In the genomic region with DNA sequence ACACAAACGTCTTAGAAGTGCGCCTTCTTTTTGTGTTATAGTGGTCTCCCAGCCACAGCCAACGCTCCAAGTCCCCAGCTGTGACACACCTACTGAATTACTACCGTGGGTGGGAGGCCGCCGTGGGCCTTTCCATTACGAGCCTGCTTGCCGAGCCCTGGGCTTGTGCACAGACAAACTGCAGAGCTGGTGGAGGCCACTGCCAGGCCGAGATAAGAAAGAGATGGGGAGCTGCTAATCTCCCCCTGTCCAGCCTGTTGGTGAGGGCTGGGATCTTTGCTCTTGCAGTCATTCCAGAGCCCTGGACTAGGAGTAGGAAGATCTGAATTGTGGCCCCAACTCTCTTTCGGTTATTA, we compare ENCODE assay signal across 8 cellular contexts. TPM values are rescaled to one million over a fixed set of nuclear protein-coding genes. Genes with fewer than 3 reads are reported as not detected.
DNase-seq lines count a peak whose midpoint lies in the region; ATAC-seq and TF ChIP-seq lines count a peak whose summit lies in the region.

No MANE protein-coding gene starts in this region.

- H3K27me3 ChIP-seq in left ventricle myocardium inferior (ENCODE audit: low read depth) = no peaks in the 10 kb centered on the region
- H3K27me3 ChIP-seq in smooth muscle cell (ENCODE audit: low read depth) = no peaks in the 10 kb centered on the region

- peak overlapping the region; percentile 97 for H3K27ac Mint-ChIP-seq in activated CD8-positive, alpha-beta T cell treated with anti-CD3 and anti-CD28 coated beads, Interleukin-2, amount 10 ng/mL, durations not matched to agents 7 days and 5 days

- peaks cover 27% of the 10 kb centered on the region for H3K36me3 ChIP-seq in left ventricle myocardium inferior
- no peaks in the 10 kb centered on the region for H3K36me3 ChIP-seq in smooth muscle cell (ENCODE audit: low read depth)

- peak overlapping the region; percentile 80 for H3K9ac ChIP-seq in smooth muscle cell (ENCODE audit: low read depth)

- H3F3A ChIP-seq in smooth muscle cell (ENCODE audit: low read depth) = no peaks in the 10 kb centered on the region

- no peaks in the 10 kb centered on the region for H4K20me1 ChIP-seq in smooth muscle cell (ENCODE audit: low read depth)

- H3K79me2 ChIP-seq in smooth muscle cell (ENCODE audit: low read depth) = peaks cover 14% of the 10 kb centered on the region

- H3K9me3 ChIP-seq in left ventricle myocardium inferior (replicated peaks) (no peaks in the 10 kb centered on the region), smooth muscle cell (replicated peaks; ENCODE audit: low read depth) (no peaks in the 10 kb centered on the region)

- peak overlapping the region; percentile 94 for H3K27ac ChIP-seq in left ventricle myocardium inferior (replicated peaks)
- peak overlapping the region; percentile 92 for H3K27ac ChIP-seq in smooth muscle cell (ENCODE audit: low read depth)

- peak overlapping the region; percentile 68 for H2AFZ ChIP-seq in smooth muscle cell (ENCODE audit: low read depth)

- peaks cover 34% of the 10 kb centered on the region for H3K4me1 Mint-ChIP-seq in activated CD8-positive, alpha-beta T cell treated with anti-CD3 and anti-CD28 coated beads, Interleukin-2, amount 10 ng/mL, durations not matched to agents 7 days and 5 days (ENCODE audit: low read depth)

- no peak for DNase-seq in activated CD8-positive, alpha-beta T cell treated with anti-CD3 and anti-CD28 coated beads, Interleukin-2, amount 10 ng/mL, durations not matched to agents 7 days and 5 days
- no peak for DNase-seq in left ventricle myocardium inferior
- no peak for DNase-seq in smooth muscle cell (lab: John Stamatoyannopoulos, UW; ENCODE audit: unreplicated experiment)
- no peak for DNase-seq in kidney tubule cell (ENCODE audit: low spot score)
- no peak for DNase-seq in Ammon's horn (ENCODE audit: low spot score)
- DNase-seq in ureter (ENCODE audit: low spot score) = no peak

- peaks cover 20% of the 10 kb centered on the region for H3K4me1 ChIP-seq in left ventricle myocardium inferior
- peaks cover 10% of the 10 kb centered on the region for H3K4me1 ChIP-seq in smooth muscle cell (ENCODE audit: low read depth)

- WGBS in smooth muscle cell (ENCODE audit: low lambda C conversion rate) = 7% methylated on average over 10 of the region's 10 CpGs

- H3K4me3 Mint-ChIP-seq in activated CD8-positive, alpha-beta T cell treated with anti-CD3 and anti-CD28 coated beads, Interleukin-2, amount 10 ng/mL, durations not matched to agents 7 days and 5 days = peak overlapping the region; percentile 98

- H3K4me2 ChIP-seq in smooth muscle cell = peak overlapping the region; percentile 90

- TF ChIP-seq CTCF in GM12875 (IDR thresholded peaks at IDR 0.05; ENCODE audit: borderline replicate concordance, insufficient read depth, low read depth, low read length) = no peak
- TF ChIP-seq CTCF in left ventricle myocardium inferior (IDR thresholded peaks at IDR 0.05; ENCODE audit: borderline replicate concordance) = no peak
- no peak for TF ChIP-seq CTCF in smooth muscle cell (IDR thresholded peaks at IDR 0.05; ENCODE audit: borderline replicate concordance, insufficient read depth, poor library complexity, severe bottlenecking)

- no peaks in the 10 kb centered on the region for H3K9me3 Mint-ChIP-seq in activated CD8-positive, alpha-beta T cell treated with anti-CD3 and anti-CD28 coated beads, Interleukin-2, amount 10 ng/mL, durations not matched to agents 7 days and 5 days (ENCODE audit: insufficient read depth)

- peak; percentile 6 for ATAC-seq in HG03103 (IDR thresholded peaks at IDR 0.05; ENCODE audit: low read depth, unreplicated experiment)
- no peak for ATAC-seq in activated CD8-positive, alpha-beta T cell treated with anti-CD3 and anti-CD28 coated beads, Interleukin-2, amount 10 ng/mL, durations not matched to agents 7 days and 5 days

- peaks cover 18% of the 10 kb centered on the region for H3K36me3 Mint-ChIP-seq in activated CD8-positive, alpha-beta T cell treated with anti-CD3 and anti-CD28 coated beads, Interleukin-2, amount 10 ng/mL, durations not matched to agents 7 days and 5 days (ENCODE audit: low read depth)

- H3K27me3 Mint-ChIP-seq in activated CD8-positive, alpha-beta T cell treated with anti-CD3 and anti-CD28 coated beads, Interleukin-2, amount 10 ng/mL, durations not matched to agents 7 days and 5 days (ENCODE audit: low read depth) = no peaks in the 10 kb centered on the region

- H3K4me3 ChIP-seq in GM12875 (ENCODE audit: low read depth, low read length) (peak overlapping the region; percentile 70), left ventricle myocardium inferior (peak overlapping the region; percentile 70), smooth muscle cell (peak overlapping the region; percentile 93)

- intact Hi-C loops in left ventricle myocardium inferior (cut with micrococcal nuclease) = no loop called here

- POLR2A ChIA-PET in activated CD8-positive, alpha-beta T cell treated with anti-CD3 and anti-CD28 coated beads, Interleukin-2, amount 10 ng/mL, durations not matched to agents 7 days and 5 days (lab: Charles Lee) = interaction anchor here (1.0 to 4.6 kb wide), 8 partner anchors 9 to 36 kb away, joined by 3 to 64 read pairs (median 5); a partner anchor contains a TSS

- CTCF ChIA-PET in activated CD8-positive, alpha-beta T cell treated with anti-CD3 and anti-CD28 coated beads, Interleukin-2, amount 10 ng/mL, durations not matched to agents 7 days and 5 days (lab: Charles Lee) = interaction anchor here (0.9 to 2.5 kb wide), 6 partner anchors 9 to 111 kb away, joined by 3 to 23 read pairs (median 4); a partner anchor contains a TSS

RNA-seq across cellular contexts. Expression of a gene that starts 0.8 kb away (rescaled TPM):
- 10 to 100 TPM; 31.0 to 32.5 TPM for total RNA-seq in activated CD8-positive, alpha-beta T cell treated with anti-CD3 and anti-CD28 coated beads, Interleukin-2, amount 10 ng/mL, durations not matched to agents 7 days and 5 days
- total RNA-seq in left ventricle myocardium inferior (25.2 TPM), smooth muscle cell (13.9 and 33.7 TPM in 2 replicates), ureter (26.4 TPM)
- polyA plus RNA-seq in smooth muscle cell = 39.9 and 43.4 TPM in 2 replicates

RNA-seq across cellular contexts. Expression of a gene that starts 16.2 kb away (rescaled TPM):
- total RNA-seq in activated CD8-positive, alpha-beta T cell treated with anti-CD3 and anti-CD28 coated beads, Interleukin-2, amount 10 ng/mL, durations not matched to agents 7 days and 5 days = 10 to 100 TPM; 52.5 to 57.7 TPM
- total RNA-seq in left ventricle myocardium inferior (15.4 TPM), smooth muscle cell (26.2 and 40.5 TPM in 2 replicates), ureter (45.4 TPM)
- polyA plus RNA-seq in smooth muscle cell = 68.1 and 73.7 TPM in 2 replicates

RNA-seq across cellular contexts. Expression of a gene that starts 17.9 kb away (rescaled TPM):
- 10 to 100 TPM; 30.8 to 31.6 TPM for total RNA-seq in activated CD8-positive, alpha-beta T cell treated with anti-CD3 and anti-CD28 coated beads, Interleukin-2, amount 10 ng/mL, durations not matched to agents 7 days and 5 days
- total RNA-seq in left ventricle myocardium inferior (22.0 TPM), smooth muscle cell (32.3 and 33.8 TPM in 2 replicates), ureter (38.6 TPM)
- polyA plus RNA-seq in smooth muscle cell = 33.1 and 38.7 TPM in 2 replicates

RNA-seq across cellular contexts. Expression of a gene that starts 21.6 kb away (rescaled TPM):
- 10 to 100 TPM; 33.2 to 35.2 TPM for total RNA-seq in activated CD8-positive, alpha-beta T cell treated with anti-CD3 and anti-CD28 coated beads, Interleukin-2, amount 10 ng/mL, durations not matched to agents 7 days and 5 days
- total RNA-seq in left ventricle myocardium inferior (10.8 TPM), smooth muscle cell (4.8 and 10.6 TPM in 2 replicates), ureter (10.1 TPM)
- polyA plus RNA-seq in smooth muscle cell = 7.2 and 9.2 TPM in 2 replicates

RNA-seq across cellular contexts. Expression of a gene that starts 28.5 kb away (rescaled TPM):
- 100 to 1,000 TPM; 133 to 135 TPM for total RNA-seq in activated CD8-positive, alpha-beta T cell treated with anti-CD3 and anti-CD28 coated beads, Interleukin-2, amount 10 ng/mL, durations not matched to agents 7 days and 5 days
- total RNA-seq in left ventricle myocardium inferior (71.8 TPM), smooth muscle cell (98.1 and 122 TPM in 2 replicates), ureter (162 TPM)
- polyA plus RNA-seq in smooth muscle cell = 79.8 and 90.4 TPM in 2 replicates
